9 cellular contexts compared by ENCODE assay signal in the genomic region with DNA sequence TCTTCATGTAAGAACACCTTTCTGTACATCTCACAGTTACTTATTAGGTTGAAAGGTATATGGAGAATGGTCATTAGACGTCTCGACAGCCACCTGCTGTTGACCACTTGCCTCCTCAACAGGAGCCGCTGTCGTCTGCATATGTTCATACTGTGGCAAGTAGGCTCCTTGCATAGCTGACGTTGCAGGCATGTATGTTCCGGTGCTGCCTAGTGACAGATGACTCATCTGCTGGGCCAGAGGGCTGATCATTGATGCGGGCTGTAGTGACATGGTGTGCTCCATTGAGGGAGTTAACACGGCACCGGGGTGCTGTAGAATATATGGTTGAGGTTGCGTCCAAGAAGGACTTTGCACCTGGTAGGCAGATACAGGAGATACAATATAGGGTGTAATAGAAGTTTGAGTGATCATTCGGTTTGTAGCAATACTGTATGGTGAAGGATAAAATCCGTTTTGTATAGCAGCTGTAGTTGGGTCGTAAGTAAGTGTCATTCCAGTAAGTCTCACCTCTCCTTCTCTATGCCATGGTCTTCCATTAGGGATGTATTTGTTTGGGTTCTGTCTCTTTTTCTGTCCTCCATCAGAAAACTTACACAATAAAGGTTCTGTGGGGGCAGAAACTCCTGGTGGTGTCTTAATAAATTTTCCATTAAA. TPM values are rescaled to one million over a fixed set of nuclear protein-coding genes. Genes with fewer than 3 reads are reported as not detected.
A peak's percentile ranks its signal among the peaks of the same experiment; 100 is the strongest.
DNase-seq lines count a peak whose midpoint lies in the region; ATAC-seq and TF ChIP-seq lines count a peak whose summit lies in the region.
"Not testable (repeated sequence)": the region's sequence is repeated elsewhere in the genome, so short reads cannot be mapped to it uniquely, and the experiment has no call there.
"Had no signal": no experiment of that assay in that cellular context is flagged by ENCODE, and none has a peak within 500 bp of the region (broad histone marks: within the 10 kb centered on the region; RNA-seq: fewer than 3 reads in every experiment).

No MANE protein-coding gene starts in this region.

- DNase-seq in GDM1 (lab: John Stamatoyannopoulos, UW) (peak; percentile 23), NCI-H446 (lab: John Stamatoyannopoulos, UW) (peak; percentile 25 to 32), UCSD-AML1 (lab: John Stamatoyannopoulos, UW; ENCODE audit: unreplicated experiment) (peak; percentile 14), brain microvascular endothelial cell (peak; percentile 68), left lung (peak; percentile 56 to 69)
- DNase-seq in stimulated activated effector memory CD8-positive, alpha-beta T cell treated with anti-CD3 and anti-CD28 coated beads, Interleukin-12 subunit alpha, Interleukin-12 subunit beta, amount 100 ng/mL, for 72 hours (ENCODE audit: low spot score in 2 of 2), result not testable (repeated sequence)

- H3K4me1 Mint-ChIP-seq in stimulated activated effector memory CD8-positive, alpha-beta T cell treated with anti-CD3 and anti-CD28 coated beads, Interleukin-12 subunit alpha, Interleukin-12 subunit beta, amount 100 ng/mL, for 72 hours, result not testable (repeated sequence)

- H3K4me3 ChIP-seq in brain microvascular endothelial cell (ENCODE audit: low read depth, low read length); left lung: not testable (repeated sequence)

- not testable (repeated sequence) for H3K36me3 Mint-ChIP-seq in stimulated activated effector memory CD8-positive, alpha-beta T cell treated with anti-CD3 and anti-CD28 coated beads, Interleukin-12 subunit alpha, Interleukin-12 subunit beta, amount 100 ng/mL, for 72 hours

- peak overlapping the region; percentile 47 for H3K4me3 Mint-ChIP-seq in stimulated activated effector memory CD8-positive, alpha-beta T cell treated with anti-CD3 and anti-CD28 coated beads, Interleukin-12 subunit alpha, Interleukin-12 subunit beta, amount 100 ng/mL, for 72 hours

- not testable (repeated sequence) for H3K36me3 ChIP-seq in brain microvascular endothelial cell (replicated peaks)
- peaks cover 0 to 47% of the 10 kb centered on the region in 2 donors for H3K36me3 ChIP-seq in left lung

- not testable (repeated sequence) for H3K27ac ChIP-seq in brain microvascular endothelial cell
- peak overlapping the region in 1 of 2 donors; percentile 71 for H3K27ac ChIP-seq in left lung

- H3K27me3 ChIP-seq in brain microvascular endothelial cell (replicated peaks); left lung: not testable (repeated sequence)

- in situ Hi-C loops in brain microvascular endothelial cell (cut with HindIII; ENCODE audit: low pct_ligation_motif_present, low sequenced_read_pairs), result not testable (repeated sequence)

- ATAC-seq in GM21447 (IDR thresholded peaks at IDR 0.05; ENCODE audit: unreplicated experiment), result peak; percentile 81
- peak; percentile 95 for ATAC-seq in HG03280 (IDR thresholded peaks at IDR 0.05; ENCODE audit: unreplicated experiment)
- peak; percentile 73 for ATAC-seq in left lung
- peak; percentile 88 for ATAC-seq in stimulated activated effector memory CD8-positive, alpha-beta T cell treated with anti-CD3 and anti-CD28 coated beads, Interleukin-12 subunit alpha, Interleukin-12 subunit beta, amount 100 ng/mL, for 72 hours

- H3K27ac Mint-ChIP-seq in stimulated activated effector memory CD8-positive, alpha-beta T cell treated with anti-CD3 and anti-CD28 coated beads, Interleukin-12 subunit alpha, Interleukin-12 subunit beta, amount 100 ng/mL, for 72 hours, result not testable (repeated sequence)

- TF ChIP-seq CTCF in brain microvascular endothelial cell (IDR thresholded peaks at IDR 0.05; ENCODE audit: low read depth, low read length, missing control alignments); left lung (IDR thresholded peaks at IDR 0.05): not testable (repeated sequence)

- intact Hi-C loops in left lung (cut with DNase I), result not testable (repeated sequence)

- H3K9me3 ChIP-seq in left lung, result not testable (repeated sequence)

- H3K9me3 Mint-ChIP-seq in stimulated activated effector memory CD8-positive, alpha-beta T cell treated with anti-CD3 and anti-CD28 coated beads, Interleukin-12 subunit alpha, Interleukin-12 subunit beta, amount 100 ng/mL, for 72 hours, result not testable (repeated sequence)

- H3K4me1 ChIP-seq in left lung, result peaks cover 0 to 53% of the 10 kb centered on the region in 2 donors

RNA-seq across cellular contexts. Expression of a gene that starts 45.2 kb away (rescaled TPM):
- 10 to 100 TPM; 18.5 to 71.7 TPM for total RNA-seq in left lung
- total RNA-seq: PC-3 had no signal
